In the genomic region with DNA sequence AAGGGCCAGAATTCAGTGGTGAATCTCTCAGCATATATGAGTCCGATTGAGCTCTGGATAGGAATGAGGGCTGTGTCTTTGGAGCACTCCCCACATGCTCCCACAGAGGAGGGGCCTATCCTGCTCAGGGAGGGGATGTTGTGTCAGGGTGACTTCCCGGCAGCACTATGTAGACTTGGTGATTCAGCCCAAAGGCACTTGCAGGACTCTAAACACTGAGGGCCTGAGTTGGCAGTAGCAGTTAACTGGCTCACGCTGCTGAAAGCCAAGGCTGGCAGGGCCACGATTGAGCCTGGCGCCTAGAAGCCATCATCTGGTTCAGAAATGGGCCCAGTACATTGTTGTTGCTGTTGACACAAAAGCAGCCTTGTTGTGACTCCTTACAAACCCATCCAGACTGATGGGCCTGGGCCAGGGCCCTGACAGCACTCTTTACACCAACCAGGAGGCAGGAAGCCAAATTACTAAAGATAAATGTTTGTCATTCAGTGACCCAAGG, we compare ENCODE assay signal across 10 cellular contexts. TPM values are rescaled to one million over a fixed set of nuclear protein-coding genes. Genes with fewer than 3 reads are reported as not detected.
DNase-seq lines count a peak whose midpoint lies in the region; ATAC-seq, FAIRE-seq and TF ChIP-seq lines count a peak whose summit lies in the region.
"Had no signal": no experiment of that assay in that cellular context is flagged by ENCODE, and none has a peak within 500 bp of the region (broad histone marks: within the 10 kb centered on the region; RNA-seq: fewer than 3 reads in every experiment).

No MANE protein-coding gene starts in this region.

- peak; percentile 91 for DNase-seq in HS-5 (ENCODE audit: low read depth)
- DNase-seq in bronchial epithelial cell (ENCODE audit: low read depth): peak; percentile 96
- peak; percentile 95 for DNase-seq in kidney tubule cell (ENCODE audit: low spot score)
- peak; percentile 23 to 98 (median 91) for DNase-seq in substantia nigra (lab: John Stamatoyannopoulos, UW)
- DNase-seq in T-helper 9 cell: no peak
- DNase-seq in GM12891 (ENCODE audit: insufficient read length, low spot score): no peak
- DNase-seq in stimulated activated CD4-positive, alpha-beta T cell treated with anti-CD3 and anti-CD28 coated beads, Interleukin-2, amount 100 ng/mL, for 24 hours: no peak
- DNase-seq: activated T-cell treated with anti-CD3 and anti-CD28 coated beads, Interleukin-2, amount 50 U/mL, for 1 hour; H7 had no signal

- FAIRE-seq in bronchial epithelial cell (lab: Jason Lieb, UNC): no peak
- no peak for FAIRE-seq in GM12891 (lab: Jason Lieb, UNC)

- peak overlapping the region; percentile 90 for H3K27ac ChIP-seq in substantia nigra (ENCODE audit: low read depth, low read length, poor library complexity, severe bottlenecking)

- no peak for ATAC-seq in HG03039 (IDR thresholded peaks at IDR 0.05; ENCODE audit: unreplicated experiment)

- TF ChIP-seq CTCF in bronchial epithelial cell (IDR thresholded peaks at IDR 0.05; ENCODE audit: insufficient read depth, low read length, severe bottlenecking): no peak

- H3K4me3 ChIP-seq in bronchial epithelial cell (ENCODE audit: low read depth, low read length): no peak overlapping the region

- H3K36me3 ChIP-seq in bronchial epithelial cell (ENCODE audit: control insufficient read depth, insufficient read depth, low read length): peaks cover 35% of the 10 kb centered on the region

- H3K27me3 ChIP-seq in bronchial epithelial cell (ENCODE audit: control insufficient read depth, insufficient read depth, low read length): no peaks in the 10 kb centered on the region

- no peak for TF ChIP-seq POLR2A in GM12891 (IDR thresholded peaks at IDR 0.05; ENCODE audit: low read depth, low read length)

TF ChIP-seq in GM12891, 5 proteins besides CTCF, POLR2A, EP300 and RAD21:
- TF ChIP-seq POLR2AphosphoS5 (IDR thresholded peaks at IDR 0.05; ENCODE audit: low read depth, low read length) (no peak), TAF1 (IDR thresholded peaks at IDR 0.05; ENCODE audit: low read depth, low read length) (no peak), PAX5 (IDR thresholded peaks at IDR 0.05; ENCODE audit: insufficient read depth, low read length, severe bottlenecking) (no peak), SPI1 (IDR thresholded peaks at IDR 0.05; ENCODE audit: low read depth, low read length) (no peak), POU2F2 (IDR thresholded peaks at IDR 0.05; ENCODE audit: low read depth, low read length) (no peak)
TF ChIP-seq in GM12891: peak in this region for 0.

RNA-seq across cellular contexts. Expression of a gene that starts 31.9 kb away (rescaled TPM):
- 48.1 and 54.2 TPM in 2 replicates for total RNA-seq in bronchial epithelial cell
- polyA plus RNA-seq in GM12891 (2012; ENCODE audit: low read depth, missing spikeins): 97.0 TPM

RNA-seq across cellular contexts. Expression of a gene that starts 39.3 kb away (rescaled TPM):
- 33.9 and 44.0 TPM in 2 replicates for total RNA-seq in bronchial epithelial cell
- polyA plus RNA-seq in GM12891 (2012; ENCODE audit: low read depth, missing spikeins): 0.53 TPM

RNA-seq across cellular contexts. Expression of a gene that starts 41.5 kb away (rescaled TPM):
- total RNA-seq in bronchial epithelial cell: 18.2 and 25.9 TPM in 2 replicates
- polyA plus RNA-seq in GM12891 (2012; ENCODE audit: low read depth, missing spikeins): 24.3 TPM

RNA-seq across cellular contexts. Expression of a gene that starts 42.5 kb away (rescaled TPM):
- 6.1 and 8.7 TPM in 2 replicates for total RNA-seq in bronchial epithelial cell
- 8.1 TPM for polyA plus RNA-seq in GM12891 (2012; ENCODE audit: low read depth, missing spikeins)

RNA-seq across cellular contexts. Expression of a gene that starts 55.3 kb away (rescaled TPM):
- 7.1 and 12.5 TPM in 2 replicates for total RNA-seq in bronchial epithelial cell
- polyA plus RNA-seq in GM12891 (2012; ENCODE audit: low read depth, missing spikeins): 21.4 TPM

Comparison
In these comparisons a context has a peak if more than half of its experiments do, and no peak if none do; other contexts are left out.
1. DNase-seq: peak in HS-5 (single experiment), bronchial epithelial cell (single experiment), kidney tubule cell (single experiment) and substantia nigra (49 of 49); none in T-helper 9 cell (single experiment), GM12891 (single experiment) and stimulated activated CD4-positive, alpha-beta T cell treated with anti-CD3 and anti-CD28 coated beads, Interleukin-2, amount 100 ng/mL, for 24 hours (0 of 2).